Comparison of ENCODE assay signal across 8 cellular contexts in the genomic region with DNA sequence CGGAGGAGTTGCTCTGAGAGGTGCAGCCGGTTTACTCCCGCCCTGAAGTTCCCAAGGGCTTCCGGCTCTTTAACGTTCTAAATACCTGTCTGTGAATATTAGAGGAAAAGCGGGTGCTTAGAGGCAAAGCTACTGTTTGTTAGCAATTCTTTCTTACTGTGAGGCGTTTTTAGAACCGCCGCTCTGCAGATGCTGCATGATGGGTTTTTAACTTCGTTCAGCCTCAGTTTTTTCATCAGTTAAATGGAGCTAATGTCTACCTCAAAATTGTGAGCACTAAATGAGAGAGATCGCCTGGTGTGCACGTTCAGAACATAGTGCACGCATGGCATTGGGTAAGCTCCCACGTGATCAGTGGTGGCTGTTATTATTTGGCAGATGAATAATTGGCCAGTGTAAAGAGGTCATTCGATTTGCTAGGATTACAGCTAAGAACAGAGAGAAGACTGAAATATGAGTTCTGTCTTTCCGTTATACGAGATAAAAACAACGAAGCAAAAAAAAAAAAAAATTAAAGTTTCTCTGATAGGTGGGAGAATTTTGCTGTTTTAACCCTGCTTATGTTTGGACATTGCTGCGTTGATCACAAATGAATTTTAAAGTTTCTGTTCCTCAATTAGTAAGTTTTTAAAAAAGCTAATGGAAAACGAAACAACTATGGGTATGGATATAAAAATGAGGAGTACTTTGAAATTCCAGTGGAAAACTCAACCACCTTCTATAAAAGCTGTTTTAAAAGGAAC. TPM values are rescaled to one million over a fixed set of nuclear protein-coding genes. Genes with fewer than 3 reads are reported as not detected.
A peak's percentile ranks its signal among the peaks of the same experiment; 100 is the strongest.
DNase-seq lines count a peak whose midpoint lies in the region; ATAC-seq and TF ChIP-seq lines count a peak whose summit lies in the region.

No MANE protein-coding gene starts in this region.

- H2BK12ac ChIP-seq in trophoblast cell (ENCODE audit: low read length) = no peak overlapping the region

- TF ChIP-seq EP300 in gastroesophageal sphincter (IDR thresholded peaks at IDR 0.05) = no peak

- peak overlapping the region; percentile 83 for H3K4me3 ChIP-seq in OCI-LY1 (ENCODE audit: low read depth, low read length, poor library complexity, severe bottlenecking)
- peak overlapping the region; percentile 59 to 80 for H3K4me3 ChIP-seq in gastroesophageal sphincter
- peak overlapping the region; percentile 57 for H3K4me3 ChIP-seq in trophoblast cell (ENCODE audit: low read depth, low read length)

- no peak overlapping the region for H3K14ac ChIP-seq in trophoblast cell (ENCODE audit: low read length)

- H2BK120ac ChIP-seq in trophoblast cell (ENCODE audit: insufficient read depth, low read length, poor library complexity) = no peak overlapping the region

- H3K4me2 ChIP-seq in OCI-LY1 (ENCODE audit: low read length) (peak overlapping the region; percentile 86), trophoblast cell (ENCODE audit: low read length) (peak overlapping the region; percentile 99)

- H3K36me3 ChIP-seq in OCI-LY1 (ENCODE audit: insufficient read depth, low read length) (peaks cover 29% of the 10 kb centered on the region), gastroesophageal sphincter (no peaks in the 10 kb centered on the region), trophoblast cell (ENCODE audit: control insufficient read depth in 1 of 2, insufficient read depth in 2 of 2, low read length in 2 of 2) (no peaks in the 10 kb centered on the region)

- H2AFZ ChIP-seq in OCI-LY1 (ENCODE audit: low read length) (peak overlapping the region; percentile 77), trophoblast cell (ENCODE audit: insufficient read depth, low read length, poor library complexity) (no peak overlapping the region)

- no peaks in the 10 kb centered on the region for H4K20me1 ChIP-seq in OCI-LY1 (ENCODE audit: insufficient read depth, low read length)

- intact Hi-C loops in activated T-helper 2 cell treated with anti-CD3 and anti-CD28 coated beads, Interferon-gamma antibody, Interleukin-2, Interleukin-4, amounts not matched to agents 10 μg/mL and 5 μg/mL and 100 μg/mL, durations not matched to agents 14 hours and 24 hours and 36 hours (cut with micrococcal nuclease) = loop anchor here (1.0 to 10.0 kb wide), 10 partner anchors 91 to 1710 kb away; a partner anchor contains a TSS

- H3K4ac ChIP-seq in trophoblast cell (ENCODE audit: low read depth, low read length) = no peak overlapping the region

- no peaks in the 10 kb centered on the region for H3K9me2 ChIP-seq in OCI-LY1 (ENCODE audit: low read depth, low read length)

- H3K9me3 Mint-ChIP-seq in activated T-helper 2 cell treated with anti-CD3 and anti-CD28 coated beads, Interferon-gamma antibody, Interleukin-2, Interleukin-4, amounts not matched to agents 10 μg/mL and 5 μg/mL and 100 μg/mL, durations not matched to agents 14 hours and 24 hours and 36 hours = peaks cover 4% of the 10 kb centered on the region

- peak overlapping the region; percentile 94 for H3K27ac ChIP-seq in OCI-LY1 (ENCODE audit: low read depth, low read length, poor library complexity, severe bottlenecking)
- H3K27ac ChIP-seq in gastroesophageal sphincter = peak overlapping the region; percentile 72 to 94 (median 88)
- H3K27ac ChIP-seq in trophoblast cell (ENCODE audit: low read depth, low read length) = peak overlapping the region; percentile 66

- ATAC-seq in GM21515 (IDR thresholded peaks at IDR 0.05; ENCODE audit: unreplicated experiment) (peak; percentile 50), gastroesophageal sphincter (peak; percentile 78)

- H3F3A ChIP-seq in OCI-LY1 (ENCODE audit: insufficient read depth, low read length) = no peaks in the 10 kb centered on the region

- H4K8ac ChIP-seq in trophoblast cell (ENCODE audit: low read depth, low read length) = peak overlapping the region; percentile 44

- DNase-seq in DMS79 (lab: John Stamatoyannopoulos, UW) (peak; percentile 78), HT1080 (ENCODE audit: low read depth) (peak; percentile 93), trophoblast cell (peak in 1 of 2 donors; percentile 47), cortex of kidney (lab: John Stamatoyannopoulos, UW) (no peak)
- no peak for DNase-seq in activated T-helper 2 cell treated with anti-CD3 and anti-CD28 coated beads, Interferon-gamma antibody, Interleukin-2, Interleukin-4, amounts not matched to agents 10 μg/mL and 5 μg/mL and 100 μg/mL, durations not matched to agents 14 hours and 24 hours and 36 hours (ENCODE audit: low spot score)

- H3K79me1 ChIP-seq in trophoblast cell (ENCODE audit: low read length) = peaks cover 3% of the 10 kb centered on the region

- peaks cover 11% of the 10 kb centered on the region for H3K79me2 ChIP-seq in OCI-LY1 (ENCODE audit: insufficient read depth, low read length)
- H3K79me2 ChIP-seq in trophoblast cell (ENCODE audit: control insufficient read depth, insufficient read depth, low read length, poor library complexity) = peaks cover 4% of the 10 kb centered on the region

- peaks cover 27% of the 10 kb centered on the region for H3K4me1 ChIP-seq in OCI-LY1 (ENCODE audit: insufficient read depth, low read length, severe bottlenecking)
- peaks cover 0 to 20% (median 0%) of the 10 kb centered on the region in 3 donors for H3K4me1 ChIP-seq in gastroesophageal sphincter
- H3K4me1 ChIP-seq in trophoblast cell (ENCODE audit: control insufficient read depth in 1 of 2, insufficient read depth in 2 of 2, low read length in 2 of 2) = no peaks in the 10 kb centered on the region

- peak overlapping the region; percentile 96 for H3K4me3 Mint-ChIP-seq in activated T-helper 2 cell treated with anti-CD3 and anti-CD28 coated beads, Interferon-gamma antibody, Interleukin-2, Interleukin-4, amounts not matched to agents 10 μg/mL and 5 μg/mL and 100 μg/mL, durations not matched to agents 14 hours and 24 hours and 36 hours (ENCODE audit: low read depth)

- H2AK5ac ChIP-seq in trophoblast cell (ENCODE audit: low read length) = no peak overlapping the region

- H3K9ac ChIP-seq in OCI-LY1 (ENCODE audit: low read length) (peak overlapping the region; percentile 74), trophoblast cell (ENCODE audit: low read length) (peak overlapping the region; percentile 69)

- peaks cover 36% of the 10 kb centered on the region for H3K4me1 Mint-ChIP-seq in activated T-helper 2 cell treated with anti-CD3 and anti-CD28 coated beads, Interferon-gamma antibody, Interleukin-2, Interleukin-4, amounts not matched to agents 10 μg/mL and 5 μg/mL and 100 μg/mL, durations not matched to agents 14 hours and 24 hours and 36 hours (ENCODE audit: low read depth)

- TF ChIP-seq CTCF in OCI-LY1 (IDR thresholded peaks at IDR 0.05; ENCODE audit: low read length) (no peak), gastroesophageal sphincter (IDR thresholded peaks at IDR 0.05) (no peak)

- H3K9me3 ChIP-seq in OCI-LY1 (ENCODE audit: low read length) = no peaks in the 10 kb centered on the region
- no peaks in the 10 kb centered on the region for H3K9me3 ChIP-seq in gastroesophageal sphincter
- no peaks in the 10 kb centered on the region for H3K9me3 ChIP-seq in trophoblast cell (ENCODE audit: insufficient read depth, low read depth, low read length)

- H3K27me3 ChIP-seq in OCI-LY1 (ENCODE audit: insufficient read depth, low read length) (no peaks in the 10 kb centered on the region), gastroesophageal sphincter (no peaks in the 10 kb centered on the region), trophoblast cell (ENCODE audit: insufficient read depth, low read length) (no peaks in the 10 kb centered on the region)

- 3 to 5% methylated on average over 14 to 15 of the region's 20 CpGs for WGBS in gastroesophageal sphincter (ENCODE audit: low coverage in 1 of 2), 2 donors
- WGBS in trophoblast cell (ENCODE audit: extremely low coverage, insufficient coverage, insufficient read length) = no CpG with 5 or more reads among the region's 20 CpGs

- no peak overlapping the region for H4K12ac ChIP-seq in trophoblast cell (ENCODE audit: low read depth, low read length)

- H3K36me3 Mint-ChIP-seq in activated T-helper 2 cell treated with anti-CD3 and anti-CD28 coated beads, Interferon-gamma antibody, Interleukin-2, Interleukin-4, amounts not matched to agents 10 μg/mL and 5 μg/mL and 100 μg/mL, durations not matched to agents 14 hours and 24 hours and 36 hours (ENCODE audit: low read depth) = peaks cover 33% of the 10 kb centered on the region

- no peak overlapping the region for H3K18ac ChIP-seq in trophoblast cell (ENCODE audit: low read length)

- H3K27me3 Mint-ChIP-seq in activated T-helper 2 cell treated with anti-CD3 and anti-CD28 coated beads, Interferon-gamma antibody, Interleukin-2, Interleukin-4, amounts not matched to agents 10 μg/mL and 5 μg/mL and 100 μg/mL, durations not matched to agents 14 hours and 24 hours and 36 hours (ENCODE audit: low read depth) = no peaks in the 10 kb centered on the region

- no peak overlapping the region for H2BK5ac ChIP-seq in trophoblast cell (ENCODE audit: low read depth, low read length, poor library complexity)

- peak overlapping the region; percentile 20 for H4K91ac ChIP-seq in trophoblast cell (ENCODE audit: low read depth, low read length)

- TF ChIP-seq POLR2A in gastroesophageal sphincter (IDR thresholded peaks at IDR 0.05) = no peak

- H3K27ac Mint-ChIP-seq in activated T-helper 2 cell treated with anti-CD3 and anti-CD28 coated beads, Interferon-gamma antibody, Interleukin-2, Interleukin-4, amounts not matched to agents 10 μg/mL and 5 μg/mL and 100 μg/mL, durations not matched to agents 14 hours and 24 hours and 36 hours = peak overlapping the region; percentile 93

- no peak overlapping the region for H3K23ac ChIP-seq in trophoblast cell (ENCODE audit: low read length)

RNA-seq across cellular contexts. Expression of a gene that starts 0.7 kb away (rescaled TPM):
- 20.2 and 24.5 TPM in 2 replicates for total RNA-seq in HT1080 (2014; rRNA removed; shearing (Covaris generic))
- polyA plus RNA-seq in HT1080 (2015; cell fraction: cytosol; rRNA removed) = 31.6 and 37.0 TPM in 2 replicates
- polyA plus RNA-seq in HT1080 (2015; cell fraction: nucleus; rRNA removed) = 49.1 and 57.1 TPM in 2 replicates
- total RNA-seq in activated T-helper 2 cell treated with anti-CD3 and anti-CD28 coated beads, Interferon-gamma antibody, Interleukin-2, Interleukin-4, amounts not matched to agents 10 μg/mL and 5 μg/mL and 100 μg/mL, durations not matched to agents 14 hours and 24 hours and 36 hours = 32.5 and 39.8 TPM in 2 replicates
- 10 to 100 TPM in 3 of 4 donors, 1 to 10 TPM in 1; 6.7 to 16.4 (median 12.5) TPM for total RNA-seq in gastroesophageal sphincter
- 19.2 and 19.9 TPM in 2 replicates for polyA plus RNA-seq in trophoblast cell (2013)

RNA-seq across cellular contexts. Expression of a gene that starts 51.1 kb away (rescaled TPM):
- total RNA-seq in HT1080 (2014; rRNA removed; shearing (Covaris generic)) = not detected in 2 replicates
- not detected in 2 replicates for polyA plus RNA-seq in HT1080 (2015; cell fraction: cytosol; rRNA removed)
- polyA plus RNA-seq in HT1080 (2015; cell fraction: nucleus; rRNA removed) = not detected in 2 replicates
- total RNA-seq in activated T-helper 2 cell treated with anti-CD3 and anti-CD28 coated beads, Interferon-gamma antibody, Interleukin-2, Interleukin-4, amounts not matched to agents 10 μg/mL and 5 μg/mL and 100 μg/mL, durations not matched to agents 14 hours and 24 hours and 36 hours = 0.21 TPM in 1 of 2 replicates, not detected in the other
- under 1 TPM in 1 of 4 donors, not detected in 3; 0.27 TPM for total RNA-seq in gastroesophageal sphincter
- not detected in 2 replicates for polyA plus RNA-seq in trophoblast cell (2013)

Comparison
In these comparisons a context has a peak if more than half of its experiments do, and no peak if none do; other contexts are left out.
1. DNase-seq: peak in DMS79 (single experiment) and HT1080 (single experiment); none in activated T-helper 2 cell treated with anti-CD3 and anti-CD28 coated beads, Interferon-gamma antibody, Interleukin-2, Interleukin-4, amounts not matched to agents 10 μg/mL and 5 μg/mL and 100 μg/mL, durations not matched to agents 14 hours and 24 hours and 36 hours (single experiment) and cortex of kidney (single experiment).
2. Peak in every context shown above with its lines, with median percentiles within 50 percentile points of each other: H3K27ac ChIP-seq and H3K4me3 ChIP-seq.